ENCODE assay signal across 22 cellular contexts in the genomic region with DNA sequence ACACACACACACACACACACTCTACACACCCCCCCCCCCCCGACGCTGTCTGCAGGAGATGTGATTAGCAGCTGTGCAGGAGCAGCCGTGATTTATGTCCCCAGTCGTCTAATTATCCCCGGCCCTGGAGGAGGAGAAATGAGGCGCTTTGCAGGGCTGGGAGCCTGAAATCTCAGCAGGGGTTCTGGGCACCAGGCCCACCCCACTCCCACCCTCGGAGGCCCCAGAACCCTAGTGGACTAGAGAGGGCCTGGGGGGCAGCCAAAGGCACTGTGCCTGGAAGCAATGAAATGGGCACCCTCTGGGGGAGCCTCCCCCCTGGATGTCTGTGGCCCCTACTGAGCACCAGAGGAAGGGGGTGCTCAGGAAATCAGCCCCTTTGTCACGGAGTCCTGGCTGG.
DNase-seq lines count a peak whose midpoint lies in the region; ATAC-seq and TF ChIP-seq lines count a peak whose summit lies in the region.
"Had no signal": no experiment of that assay in that cellular context is flagged by ENCODE, and none has a peak within 500 bp of the region (broad histone marks: within the 10 kb centered on the region; RNA-seq: fewer than 3 reads in every experiment).

No MANE protein-coding gene starts in this region.

- H3K27me3 ChIP-seq in BLaER1 treated with 17β-estradiol and CSF1 and Interleukin-3, amounts not matched to agents 10 nM and 100 nM = no peaks in the 10 kb centered on the region
- H3K27me3 ChIP-seq: ovary, right atrium auricular region, thyroid gland had no signal

- intact Hi-C loops in activated CD4-positive, alpha-beta T cell treated with anti-CD3 and anti-CD28 coated beads, Interleukin-2, amount 10 ng/mL, durations not matched to agents 24 days and 14 days (cut with micrococcal nuclease) = loop anchor here (10.0 kb wide), 1 partner anchor 132 kb away; a partner anchor contains a TSS

- H3K4me3 ChIP-seq in BLaER1 treated with 17β-estradiol and CSF1 and Interleukin-3, amounts not matched to agents 10 nM and 100 nM = no peak overlapping the region
- H3K4me3 ChIP-seq: ovary, right atrium auricular region, thyroid gland had no signal

- H3K27me3 Mint-ChIP-seq in brain = peaks cover 4% of the 10 kb centered on the region
- no peaks in the 10 kb centered on the region for H3K27me3 Mint-ChIP-seq in activated CD8-positive, alpha-beta memory T cell treated with anti-CD3 and anti-CD28 coated beads, Interleukin-2, amount 10 ng/mL, durations not matched to agents 7 days and 5 days
- H3K27me3 Mint-ChIP-seq in activated CD4-positive, alpha-beta T cell treated with anti-CD3 and anti-CD28 coated beads, Interleukin-2, amount 10 ng/mL, durations not matched to agents 24 days and 14 days = peaks cover 7% of the 10 kb centered on the region

- H3K4me2 ChIP-seq in BLaER1 treated with 17β-estradiol and CSF1 and Interleukin-3, amounts not matched to agents 10 nM and 100 nM = peak overlapping the region in 10 of 11 experiments; percentile 22 to 89 (median 64); a peak in 18 of 22 replicates

- H3K27ac Mint-ChIP-seq in brain = peak overlapping the region; percentile 28 to 90 (median 83)
- H3K27ac Mint-ChIP-seq in activated CD8-positive, alpha-beta memory T cell treated with anti-CD3 and anti-CD28 coated beads, Interleukin-2, amount 10 ng/mL, durations not matched to agents 7 days and 5 days = no peak overlapping the region
- no peak overlapping the region for H3K27ac Mint-ChIP-seq in activated CD4-positive, alpha-beta T cell treated with anti-CD3 and anti-CD28 coated beads, Interleukin-2, amount 10 ng/mL, durations not matched to agents 24 days and 14 days
- H3K27ac Mint-ChIP-seq: CD8-positive, alpha-beta T cell; dendritic cell treated with granulocyte-macrophage colony-stimulating factor and Interleukin-4, amounts not matched to agents 40 ng/mL and 50 ng/mL, for 4 days; stimulated activated naive CD8-positive, alpha-beta T cell treated with anti-CD3 and anti-CD28 coated beads, Interleukin-15, Interleukin-2, amounts not matched to agents 100 ng/mL and 50 ng/mL, for 24 hours had no signal

- CTCF ChIA-PET in activated CD8-positive, alpha-beta memory T cell treated with anti-CD3 and anti-CD28 coated beads, Interleukin-2, amount 10 ng/mL, durations not matched to agents 7 days and 5 days (lab: Charles Lee) = interaction anchor here (0.6 to 1.9 kb wide), 2 partner anchors 60 to 160 kb away, joined by 3 to 4 read pairs; no protein-coding TSS in a partner anchor

- no peak overlapping the region for H3K27ac ChIP-seq in BLaER1 treated with 17β-estradiol and CSF1 and Interleukin-3, amounts not matched to agents 10 nM and 100 nM
- H3K27ac ChIP-seq: ovary, right atrium auricular region, thyroid gland had no signal

- TF ChIP-seq CTCF in brain (conservative IDR thresholded peaks at IDR 0.05) = no peak

- ATAC-seq in activated CD8-positive, alpha-beta memory T cell treated with anti-CD3 and anti-CD28 coated beads, Interleukin-2, amount 10 ng/mL, durations not matched to agents 7 days and 5 days = no peak
- no peak for ATAC-seq in HG03457 (IDR thresholded peaks at IDR 0.05; ENCODE audit: unreplicated experiment)

- peak overlapping the region in 3 of 5 experiments; percentile 10 to 61 (median 55) for H3K4me3 Mint-ChIP-seq in brain
- no peak overlapping the region for H3K4me3 Mint-ChIP-seq in activated CD8-positive, alpha-beta memory T cell treated with anti-CD3 and anti-CD28 coated beads, Interleukin-2, amount 10 ng/mL, durations not matched to agents 7 days and 5 days
- no peak overlapping the region for H3K4me3 Mint-ChIP-seq in activated CD4-positive, alpha-beta T cell treated with anti-CD3 and anti-CD28 coated beads, Interleukin-2, amount 10 ng/mL, durations not matched to agents 24 days and 14 days
- H3K4me3 Mint-ChIP-seq: CD8-positive, alpha-beta T cell; dendritic cell treated with granulocyte-macrophage colony-stimulating factor and Interleukin-4, amounts not matched to agents 40 ng/mL and 50 ng/mL, for 4 days; naive B cell; stimulated activated naive CD8-positive, alpha-beta T cell treated with anti-CD3 and anti-CD28 coated beads, Interleukin-15, Interleukin-2, amounts not matched to agents 100 ng/mL and 50 ng/mL, for 24 hours had no signal

- no peaks in the 10 kb centered on the region for H3K9me3 ChIP-seq in BLaER1 treated with 17β-estradiol and CSF1 and Interleukin-3, amounts not matched to agents 10 nM and 100 nM (replicated peaks in 1 of 11)
- H3K9me3 ChIP-seq: ovary, right atrium auricular region, thyroid gland had no signal

- H3K4me1 ChIP-seq in BLaER1 treated with 17β-estradiol and CSF1 and Interleukin-3, amounts not matched to agents 10 nM and 100 nM = peaks cover 15 to 85% (median 71%) of the 10 kb centered on the region in 10 experiments; a peak in 19 of 20 replicates
- H3K4me1 ChIP-seq: thyroid gland had no signal

- no peaks in the 10 kb centered on the region for H3K36me3 Mint-ChIP-seq in brain
- no peaks in the 10 kb centered on the region for H3K36me3 Mint-ChIP-seq in activated CD8-positive, alpha-beta memory T cell treated with anti-CD3 and anti-CD28 coated beads, Interleukin-2, amount 10 ng/mL, durations not matched to agents 7 days and 5 days
- no peaks in the 10 kb centered on the region for H3K36me3 Mint-ChIP-seq in activated CD4-positive, alpha-beta T cell treated with anti-CD3 and anti-CD28 coated beads, Interleukin-2, amount 10 ng/mL, durations not matched to agents 24 days and 14 days (ENCODE audit: low read depth)
- H3K36me3 Mint-ChIP-seq: CD8-positive, alpha-beta T cell; naive B cell had no signal

- no peaks in the 10 kb centered on the region for H3K36me3 ChIP-seq in BLaER1 treated with 17β-estradiol and CSF1 and Interleukin-3, amounts not matched to agents 10 nM and 100 nM
- H3K36me3 ChIP-seq: ovary, right atrium auricular region, thyroid gland had no signal

- peaks cover 0 to 3% (median 0%) of the 10 kb centered on the region in 5 experiments for H3K9me3 Mint-ChIP-seq in brain
- H3K9me3 Mint-ChIP-seq in activated CD8-positive, alpha-beta memory T cell treated with anti-CD3 and anti-CD28 coated beads, Interleukin-2, amount 10 ng/mL, durations not matched to agents 7 days and 5 days (ENCODE audit: low read depth) = no peaks in the 10 kb centered on the region
- no peaks in the 10 kb centered on the region for H3K9me3 Mint-ChIP-seq in activated CD4-positive, alpha-beta T cell treated with anti-CD3 and anti-CD28 coated beads, Interleukin-2, amount 10 ng/mL, durations not matched to agents 24 days and 14 days
- H3K9me3 Mint-ChIP-seq: CD8-positive, alpha-beta T cell; dendritic cell treated with granulocyte-macrophage colony-stimulating factor and Interleukin-4, amounts not matched to agents 40 ng/mL and 50 ng/mL, for 4 days; stimulated activated naive CD8-positive, alpha-beta T cell treated with anti-CD3 and anti-CD28 coated beads, Interleukin-15, Interleukin-2, amounts not matched to agents 100 ng/mL and 50 ng/mL, for 24 hours had no signal

- peaks cover 0 to 9% (median 0%) of the 10 kb centered on the region in 11 experiments; a peak in 3 of 22 replicates for H4K20me1 ChIP-seq in BLaER1 treated with 17β-estradiol and CSF1 and Interleukin-3, amounts not matched to agents 10 nM and 100 nM

- DNase-seq in NCI-H1092 treated with DMSO at 0.1 percent for 48 hours (lab: John Stamatoyannopoulos, UW) (peak; percentile 73), NCI-H2171 (lab: John Stamatoyannopoulos, UW) (peak; percentile 27), SW 1271 (lab: John Stamatoyannopoulos, UW) (no peak)
- DNase-seq in activated CD8-positive, alpha-beta memory T cell treated with anti-CD3 and anti-CD28 coated beads, Interleukin-2, amount 10 ng/mL, durations not matched to agents 7 days and 5 days = no peak
- no peak for DNase-seq in activated CD4-positive, alpha-beta T cell treated with anti-CD3 and anti-CD28 coated beads, Interleukin-2, amount 10 ng/mL, durations not matched to agents 24 days and 14 days
- DNase-seq: activated CD4-positive, alpha-beta T cell treated with anti-CD3 and anti-CD28 coated beads for 4 hours; activated naive CD4-positive, alpha-beta T cell treated with anti-CD3 and anti-CD28 coated beads, Interleukin-2, amount 50 U/mL, for 16 hours; CD8-positive, alpha-beta T cell; Karpas-422; left cardiac atrium; mesendoderm; naive B cell; stimulated activated CD4-positive, alpha-beta T cell treated with anti-CD3 and anti-CD28 coated beads, Interleukin-12 subunit alpha, Interleukin-12 subunit beta, amount 100 ng/mL, for 4 hours; T-helper 1 cell; thyroid gland had no signal

- peak overlapping the region in 1 of 11 experiments; percentile 37; a peak in 2 of 22 replicates for H3K9ac ChIP-seq in BLaER1 treated with 17β-estradiol and CSF1 and Interleukin-3, amounts not matched to agents 10 nM and 100 nM

- H3K4me1 Mint-ChIP-seq in brain = peaks cover 48% of the 10 kb centered on the region
- no peaks in the 10 kb centered on the region for H3K4me1 Mint-ChIP-seq in activated CD8-positive, alpha-beta memory T cell treated with anti-CD3 and anti-CD28 coated beads, Interleukin-2, amount 10 ng/mL, durations not matched to agents 7 days and 5 days
- H3K4me1 Mint-ChIP-seq in activated CD4-positive, alpha-beta T cell treated with anti-CD3 and anti-CD28 coated beads, Interleukin-2, amount 10 ng/mL, durations not matched to agents 24 days and 14 days = peaks cover 3% of the 10 kb centered on the region

Comparison
In these comparisons a context has a peak if more than half of its experiments do, and no peak if none do; other contexts are left out.
1. DNase-seq: peak in NCI-H1092 treated with DMSO at 0.1 percent for 48 hours (single experiment) and NCI-H2171 (single experiment); none in activated CD8-positive, alpha-beta memory T cell treated with anti-CD3 and anti-CD28 coated beads, Interleukin-2, amount 10 ng/mL, durations not matched to agents 7 days and 5 days (single experiment), SW 1271 (0 of 2) and activated CD4-positive, alpha-beta T cell treated with anti-CD3 and anti-CD28 coated beads, Interleukin-2, amount 10 ng/mL, durations not matched to agents 24 days and 14 days (single experiment).
2. H3K27ac Mint-ChIP-seq: peak in brain (5 of 5); none in activated CD8-positive, alpha-beta memory T cell treated with anti-CD3 and anti-CD28 coated beads, Interleukin-2, amount 10 ng/mL, durations not matched to agents 7 days and 5 days (single experiment) and activated CD4-positive, alpha-beta T cell treated with anti-CD3 and anti-CD28 coated beads, Interleukin-2, amount 10 ng/mL, durations not matched to agents 24 days and 14 days (single experiment).
3. H3K4me3 Mint-ChIP-seq: peak in brain (3 of 5); none in activated CD8-positive, alpha-beta memory T cell treated with anti-CD3 and anti-CD28 coated beads, Interleukin-2, amount 10 ng/mL, durations not matched to agents 7 days and 5 days (single experiment) and activated CD4-positive, alpha-beta T cell treated with anti-CD3 and anti-CD28 coated beads, Interleukin-2, amount 10 ng/mL, durations not matched to agents 24 days and 14 days (single experiment).